ENCODE assay signal across 19 cellular contexts in the genomic region with DNA sequence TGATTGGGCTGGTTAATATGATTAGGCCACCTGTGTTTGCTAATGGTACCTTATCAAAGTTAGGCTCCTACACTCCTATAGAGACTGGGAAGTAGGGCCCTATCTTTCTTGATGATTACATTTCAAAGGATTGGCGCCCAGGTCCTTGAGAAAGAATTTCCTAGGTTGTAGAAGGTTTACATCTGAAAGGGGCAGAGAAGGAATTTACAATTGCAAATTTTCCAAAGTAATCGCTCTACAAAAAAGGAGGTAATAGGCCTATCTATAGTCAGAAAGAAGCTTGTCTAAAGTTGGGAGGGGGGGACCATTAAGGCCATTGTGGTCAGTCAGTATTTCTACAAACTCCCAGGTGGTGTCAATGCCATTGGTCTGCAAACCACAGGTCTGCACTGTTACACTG.
"Had no signal": no experiment of that assay in that cellular context is flagged by ENCODE, and none has a peak within 500 bp of the region (broad histone marks: within the 10 kb centered on the region; RNA-seq: fewer than 3 reads in every experiment).

No MANE protein-coding gene starts in this region.

- H3K4me2 ChIP-seq: smooth muscle cell had no signal

- ATAC-seq: activated T-cell treated with anti-CD3 and anti-CD28 coated beads, Interleukin-2, amount 50 U/mL, for 4 hours; effector memory CD8-positive, alpha-beta T cell; naive thymus-derived CD8-positive, alpha-beta T cell had no signal

- H3K27me3 ChIP-seq: esophagus muscularis mucosa, sigmoid colon, testis, vagina had no signal

- DNase-seq: activated CD8-positive, alpha-beta memory T cell treated with anti-CD3 and anti-CD28 coated beads for 24 hours; activated CD8-positive, alpha-beta memory T cell treated with anti-CD3 and anti-CD28 coated beads, Interleukin-2, amount 50 U/mL, for 48 hours; activated naive CD4-positive, alpha-beta T cell treated with anti-CD3 and anti-CD28 coated beads for 36 hours; activated naive CD8-positive, alpha-beta T cell treated with anti-CD3 and anti-CD28 coated beads, Interleukin-2, amount 10 ng/mL, durations not matched to agents 7 days and 5 days; activated T-cell treated with anti-CD3 and anti-CD28 coated beads, Interleukin-2, amount 50 U/mL, for 4 hours; central memory CD4-positive, alpha-beta T cell; dorsolateral prefrontal cortex; effector memory CD8-positive, alpha-beta T cell; hippocampal formation; immature natural killer cell; left ventricle myocardium inferior; naive thymus-derived CD8-positive, alpha-beta T cell; sigmoid colon; stimulated activated CD4-positive, alpha-beta T cell treated with anti-CD3 and anti-CD28 coated beads, Interleukin-4, amount 100 ng/mL, for 1 hour; stimulated activated naive CD4-positive, alpha-beta T cell; testis had no signal

- H3K4me1 ChIP-seq: esophagus muscularis mucosa, left ventricle myocardium inferior, sigmoid colon, testis, vagina had no signal

- H3K4me3 ChIP-seq: dorsolateral prefrontal cortex, esophagus muscularis mucosa, left ventricle myocardium inferior, sigmoid colon, smooth muscle cell, testis, vagina had no signal

- H3K27ac ChIP-seq: dorsolateral prefrontal cortex, esophagus muscularis mucosa, left ventricle myocardium inferior, sigmoid colon, testis, vagina had no signal

- H3K36me3 ChIP-seq: esophagus muscularis mucosa, left ventricle myocardium inferior, sigmoid colon, vagina had no signal
